15 cellular contexts compared by ENCODE assay signal in the genomic region with DNA sequence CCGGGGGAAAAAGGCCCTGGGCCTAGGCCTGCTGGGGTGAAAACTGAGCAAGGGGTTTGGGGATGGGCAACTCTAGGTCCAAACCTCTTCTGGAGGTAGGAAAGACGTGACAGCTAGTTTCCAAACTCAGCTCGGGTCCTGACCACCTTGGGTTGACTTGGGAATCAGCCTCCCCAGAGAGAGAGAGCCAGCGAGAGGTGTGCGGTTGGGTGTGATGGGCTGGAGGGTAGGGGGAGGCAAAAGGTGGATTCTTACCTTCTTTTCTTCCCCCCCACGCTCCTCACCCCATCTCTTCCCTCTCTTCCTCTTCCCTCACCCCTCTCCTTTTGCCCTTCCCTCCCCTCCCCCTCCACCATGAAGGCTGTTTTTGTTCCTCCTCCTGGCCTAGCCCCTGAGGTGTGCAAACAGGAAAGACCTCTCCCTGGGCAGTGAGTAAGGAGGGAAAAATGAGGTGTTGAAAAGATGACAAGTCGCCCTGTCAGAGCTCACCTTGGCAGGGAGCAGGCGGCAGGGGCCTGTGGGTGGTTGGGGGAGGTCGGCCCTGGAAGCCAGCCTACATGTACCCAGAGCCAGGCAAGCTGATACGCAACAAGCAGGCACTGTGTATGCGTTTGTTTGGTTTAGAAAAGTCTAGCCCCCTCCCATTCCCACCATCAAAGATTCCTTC. TPM values are rescaled to one million over a fixed set of nuclear protein-coding genes. Genes with fewer than 3 reads are reported as not detected.
DNase-seq lines count a peak whose midpoint lies in the region; ATAC-seq lines count a peak whose summit lies in the region.
"Had no signal": no experiment of that assay in that cellular context is flagged by ENCODE, and none has a peak within 500 bp of the region (broad histone marks: within the 10 kb centered on the region; RNA-seq: fewer than 3 reads in every experiment).

No MANE protein-coding gene starts in this region.

- H4K8ac ChIP-seq in mesendoderm (ENCODE audit: low read depth, low read length): no peak overlapping the region

- no peak overlapping the region for H3K23ac ChIP-seq in mesendoderm (ENCODE audit: low read length)

- H3K36me3 ChIP-seq in HUES6 (ENCODE audit: control insufficient read depth, insufficient read depth, low read length) (no peaks in the 10 kb centered on the region), mesendoderm (ENCODE audit: control insufficient read depth, insufficient read depth, low read length) (no peaks in the 10 kb centered on the region)
- H3K36me3 ChIP-seq: left lung had no signal

- H2AK5ac ChIP-seq in mesendoderm (ENCODE audit: low read length): no peak overlapping the region

- peak overlapping the region; percentile 40 for H3K4me2 ChIP-seq in mesendoderm (ENCODE audit: low read length)

- peak overlapping the region; percentile 95 for H3K18ac ChIP-seq in mesendoderm (ENCODE audit: low read length)

- H3K27me3 ChIP-seq in HUES6 (ENCODE audit: control insufficient read depth, insufficient read depth, low read length) (no peaks in the 10 kb centered on the region), mesendoderm (ENCODE audit: insufficient read depth, low read length, poor library complexity) (no peaks in the 10 kb centered on the region)

- no peaks in the 10 kb centered on the region for H3K79me1 ChIP-seq in mesendoderm (ENCODE audit: low read length)

- H3K4me3 ChIP-seq in HUES6 (ENCODE audit: low read depth, low read length) (peak overlapping the region; percentile 63), mesendoderm (ENCODE audit: low read length) (no peak overlapping the region)
- H3K4me3 ChIP-seq: left lung had no signal

- no CpG with 5 or more reads among the region's 11 CpGs for WGBS in mesendoderm (ENCODE audit: extremely low coverage, insufficient coverage, low lambda C conversion rate)

- H2BK120ac ChIP-seq in mesendoderm (ENCODE audit: low read depth, low read length): no peak overlapping the region

- H3K4ac ChIP-seq in mesendoderm (ENCODE audit: low read depth, low read length): peak overlapping the region; percentile 44

- H2BK5ac ChIP-seq in mesendoderm (ENCODE audit: low read length): peak overlapping the region; percentile 92

- no peaks in the 10 kb centered on the region for H3K79me2 ChIP-seq in mesendoderm (ENCODE audit: control insufficient read depth, insufficient read depth, low read length)

- peak overlapping the region; percentile 93 for H3K9ac ChIP-seq in HUES6 (ENCODE audit: low read length)
- H3K9ac ChIP-seq in mesendoderm (ENCODE audit: low read length): peak overlapping the region; percentile 66

- H4K5ac ChIP-seq in mesendoderm (ENCODE audit: low read length): no peak overlapping the region

- H3K9me3 ChIP-seq in HUES6 (ENCODE audit: control insufficient read depth, insufficient read depth, low read depth, low read length): no peaks in the 10 kb centered on the region
- H3K9me3 ChIP-seq: Caco-2, left lung had no signal

- H3K56ac ChIP-seq in mesendoderm (ENCODE audit: low read length): peak overlapping the region; percentile 89

- ATAC-seq in GM21529 (IDR thresholded peaks at IDR 0.05; ENCODE audit: unreplicated experiment): no peak
- ATAC-seq: left lung had no signal

- peak; percentile 33 for DNase-seq in Daoy (ENCODE audit: low read depth)
- peak; percentile 48 for DNase-seq in ecto neural progenitor cell (ENCODE audit: low spot score)
- DNase-seq in mesendoderm: peak; percentile 81
- DNase-seq in NCI-H1930 (lab: John Stamatoyannopoulos, UW): no peak
- no peak for DNase-seq in NCI-H1417 (lab: John Stamatoyannopoulos, UW)
- DNase-seq in NCI-H82 treated with DMSO at 0.1 percent for 48 hours (lab: John Stamatoyannopoulos, UW; ENCODE audit: unreplicated experiment): no peak
- DNase-seq: activated CD4-positive, alpha-beta T cell treated with anti-CD3 and anti-CD28 coated beads, Interleukin-2, amount 50 U/mL, for 48 hours; amniotic stem cell; Caco-2; Karpas-422; left lung; NCI-H510A treated with DMSO at 0.1 percent for 48 hours; stimulated activated CD4-positive, alpha-beta T cell treated with anti-CD3 and anti-CD28 coated beads, Interleukin-15, amount 100 ng/mL, for 24 hours had no signal

- no peak overlapping the region for H2BK15ac ChIP-seq in mesendoderm (replicated peaks; ENCODE audit: low read depth)

- H3K4me1 ChIP-seq in HUES6 (ENCODE audit: control insufficient read depth, insufficient read depth, low read length) (peaks cover 61% of the 10 kb centered on the region), mesendoderm (ENCODE audit: control insufficient read depth, low read depth, low read length) (no peaks in the 10 kb centered on the region)
- H3K4me1 ChIP-seq: Caco-2, left lung had no signal

- H3K27ac ChIP-seq in HUES6 (ENCODE audit: low read depth, low read length): peak overlapping the region; percentile 95
- H3K27ac ChIP-seq in mesendoderm (ENCODE audit: low read depth, low read length): peak overlapping the region; percentile 98
- H3K27ac ChIP-seq: left lung had no signal

RNA-seq across cellular contexts. Expression of a gene that starts 14.8 kb away (rescaled TPM):
- total RNA-seq in Daoy (2014; rRNA removed; shearing (Covaris generic)): 37.5 and 45.3 TPM in 2 replicates
- polyA plus RNA-seq in mesendoderm (2013, experiment 1 of 2): 40.2 TPM
- polyA plus RNA-seq in mesendoderm (2013, experiment 2 of 2): 43.1 TPM

Comparison
In these comparisons a context has a peak if more than half of its experiments do, and no peak if none do; other contexts are left out.
1. DNase-seq: peak in Daoy (single experiment), ecto neural progenitor cell (single experiment) and mesendoderm (single experiment); none in NCI-H1930 (0 of 2), NCI-H1417 (0 of 3) and NCI-H82 treated with DMSO at 0.1 percent for 48 hours (single experiment).